In genomic region chr14:73887116-73887490, GRCh38 we compare ENCODE assay signal across 1 cellular context.
TF ChIP-seq lines count a peak whose summit lies in the region.

No MANE protein-coding gene starts in this region.

TF ChIP-seq in IMR-90, 13 proteins besides CTCF, POLR2A, EP300 and RAD21 (continued from another document):
- TF ChIP-seq MAFK (IDR thresholded peaks at IDR 0.05; ENCODE audit: low read depth, low read length) (no peak), SMC3 (IDR thresholded peaks at IDR 0.05; ENCODE audit: low read depth, low read length) (no peak)
